Comparison of ENCODE assay signal across 22 cellular contexts in genomic region chr11:65321828-65322495, GRCh38. TPM values are rescaled to one million over a fixed set of nuclear protein-coding genes. Genes with fewer than 3 reads are reported as not detected.
DNase-seq lines count a peak whose midpoint lies in the region; ATAC-seq and TF ChIP-seq lines count a peak whose summit lies in the region.
"Had no signal": no experiment of that assay in that cellular context is flagged by ENCODE, and none has a peak within 500 bp of the region (broad histone marks: within the 10 kb centered on the region; RNA-seq: fewer than 3 reads in every experiment).

No MANE protein-coding gene starts in this region.

- H3K4me1 Mint-ChIP-seq in H9: peaks cover 5 to 16% of the 10 kb centered on the region in 2 experiments
- H3K4me1 Mint-ChIP-seq in activated T-cell treated with anti-CD3 and anti-CD28 coated beads, Interleukin-2, amount 50 U/mL, for 72 hours (ENCODE audit: low read depth): no peaks in the 10 kb centered on the region
- H3K4me1 Mint-ChIP-seq: naive B cell, T-helper 17 cell had no signal

- H3F3A ChIP-seq in SK-N-SH (replicated peaks; ENCODE audit: insufficient read depth): peaks cover 9% of the 10 kb centered on the region

- H3K9me3 ChIP-seq in H9 (ENCODE audit: control insufficient read depth, low read depth, low read length) (no peaks in the 10 kb centered on the region), SK-N-SH (no peaks in the 10 kb centered on the region), mesenchymal stem cell (ENCODE audit: control insufficient read depth, low read length) (no peaks in the 10 kb centered on the region), suprapubic skin (no peaks in the 10 kb centered on the region)
- H3K9me3 ChIP-seq: pancreas had no signal

- no peaks in the 10 kb centered on the region for H4K20me1 ChIP-seq in H9 (ENCODE audit: control insufficient read depth, insufficient read depth, insufficient read length)
- peaks cover 24% of the 10 kb centered on the region; the same call in 1 of the 2 replicates for H4K20me1 ChIP-seq in SK-N-SH (ENCODE audit: insufficient read depth)

- H3K27me3 ChIP-seq in H9 (ENCODE audit: insufficient read depth, low read length) (no peaks in the 10 kb centered on the region), SK-N-SH (ENCODE audit: insufficient read depth) (no peaks in the 10 kb centered on the region), mesenchymal stem cell (ENCODE audit: control insufficient read depth in 1 of 2, insufficient read depth in 1 of 2, low read length in 2 of 2) (no peaks in the 10 kb centered on the region), suprapubic skin (no peaks in the 10 kb centered on the region)
- H3K27me3 ChIP-seq: pancreas had no signal

- H4K91ac ChIP-seq in H9 (ENCODE audit: insufficient read length, low read depth, low read length): no peak overlapping the region
- H4K91ac ChIP-seq in mesenchymal stem cell (ENCODE audit: low read length): no peak overlapping the region

- no peak for DNase-seq in H9
- DNase-seq in SK-N-SH: peak; percentile 84
- DNase-seq in mesenchymal stem cell: no peak
- peak; percentile 87 to 88 for DNase-seq in suprapubic skin (ENCODE audit: low spot score in 2 of 2)
- DNase-seq in activated T-cell treated with anti-CD3 and anti-CD28 coated beads, Interleukin-2, amount 50 U/mL, for 72 hours: no peak
- no peak for DNase-seq in HCEC 1CT
- no peak for DNase-seq in inferior parietal cortex (ENCODE audit: extremely low spot score)
- DNase-seq: activated CD4-positive, alpha-beta T cell treated with anti-CD3 and anti-CD28 coated beads, Interleukin-2, amount 50 U/mL, for 48 hours; activated naive CD4-positive, alpha-beta T cell treated with anti-CD3 and anti-CD28 coated beads for 36 hours; activated T-cell treated with anti-CD3 and anti-CD28 coated beads for 4 hours; cerebellar nuclear complex; effector memory CD8-positive, alpha-beta T cell; Kasumi-1; mammary epithelial cell; naive B cell; NCI-H1105; NCI-H2081 treated with DMSO at 0.1 percent for 48 hours; NCI-H510A; stimulated activated CD4-positive, alpha-beta T cell treated with anti-CD3 and anti-CD28 coated beads, Interleukin-2, amount 100 ng/mL, for 48 hours; T-helper 17 cell had no signal

- H3K9ac ChIP-seq in H9 (ENCODE audit: extremely low read depth, insufficient read length, low read length) (no peak overlapping the region), SK-N-SH (no peak overlapping the region), mesenchymal stem cell (ENCODE audit: low read length) (peak overlapping the region; percentile 34)

- H3K14ac ChIP-seq in H9 (ENCODE audit: insufficient read depth, low read length): no peak overlapping the region
- H3K14ac ChIP-seq in mesenchymal stem cell (ENCODE audit: low read length in 2 of 2): no peak overlapping the region

- no peak for TF ChIP-seq POLR2A in suprapubic skin (IDR thresholded peaks at IDR 0.05)

- peaks cover 2% of the 10 kb centered on the region for H3K23me2 ChIP-seq in H9 (ENCODE audit: insufficient read length, low read depth, low read length, poor library complexity, severe bottlenecking)

- no peaks in the 10 kb centered on the region for H3K9me3 Mint-ChIP-seq in H9
- H3K9me3 Mint-ChIP-seq in activated T-cell treated with anti-CD3 and anti-CD28 coated beads, Interleukin-2, amount 50 U/mL, for 72 hours: no peaks in the 10 kb centered on the region
- H3K9me3 Mint-ChIP-seq: activated naive CD4-positive, alpha-beta T cell treated with anti-CD3 and anti-CD28 coated beads for 36 hours; effector memory CD8-positive, alpha-beta T cell; naive B cell had no signal

- no peaks in the 10 kb centered on the region for H3K9me2 ChIP-seq in SK-N-SH

- H3K4me1 ChIP-seq in H9 (ENCODE audit: insufficient read depth, low read length) (no peaks in the 10 kb centered on the region; the same call in 1 of the 2 replicates), SK-N-SH (ENCODE audit: control insufficient read depth in 1 of 2, insufficient read depth in 2 of 2, low read depth in 1 of 2, low read length in 1 of 2) (peaks cover 2 to 16% of the 10 kb centered on the region in 2 experiments; a peak in 2 of 4 replicates), mesenchymal stem cell (ENCODE audit: control insufficient read depth, insufficient read depth, low read depth, low read length) (peaks cover 9% of the 10 kb centered on the region), suprapubic skin (peaks cover 28% of the 10 kb centered on the region)

- H3K27ac ChIP-seq in H9 (ENCODE audit: insufficient read length, low read depth, low read length): no peak overlapping the region
- peak overlapping the region in 1 of 2 experiments; percentile 5; a peak in 1 of 4 replicates for H3K27ac ChIP-seq in SK-N-SH (ENCODE audit: low read depth in 2 of 2, low read length in 1 of 2)
- H3K27ac ChIP-seq in mesenchymal stem cell (ENCODE audit: low read length, poor library complexity, severe bottlenecking): no peak overlapping the region
- H3K27ac ChIP-seq in suprapubic skin: peak overlapping the region; percentile 48
- H3K27ac ChIP-seq: pancreas had no signal

- H3K4me2 ChIP-seq in H9 (ENCODE audit: insufficient read depth, insufficient read length, low read length) (no peak overlapping the region), SK-N-SH (no peak overlapping the region), mesenchymal stem cell (ENCODE audit: low read length, poor library complexity, severe bottlenecking) (no peak overlapping the region)

- POLR2A ChIA-PET in SK-N-SH (lab: Yijun Ruan, JAX): interaction anchor here (0.7 to 2.9 kb wide), 3 partner anchors 12 to 185 kb away, joined by 3 to 14 read pairs (median 3); partner anchors contain the start of gene DPF2

- H3T11ph ChIP-seq in H9 (ENCODE audit: low read length): no peak overlapping the region

- no peak overlapping the region for H2BK12ac ChIP-seq in H9 (ENCODE audit: insufficient read length, low read depth, low read length)
- H2BK12ac ChIP-seq in mesenchymal stem cell (ENCODE audit: low read length in 2 of 2): no peak overlapping the region

- peaks cover 17 to 24% (median 24%) of the 10 kb centered on the region in 3 experiments for H3K36me3 Mint-ChIP-seq in H9 (ENCODE audit: insufficient read depth in 1 of 3, low read depth in 3 of 3)
- no peaks in the 10 kb centered on the region for H3K36me3 Mint-ChIP-seq in activated T-cell treated with anti-CD3 and anti-CD28 coated beads, Interleukin-2, amount 50 U/mL, for 72 hours (ENCODE audit: insufficient read depth in 2 of 2)
- H3K36me3 Mint-ChIP-seq: naive B cell had no signal

- no peak overlapping the region for H3K23ac ChIP-seq in H9 (ENCODE audit: insufficient read length, low read depth, low read length)
- no peak overlapping the region for H3K23ac ChIP-seq in mesenchymal stem cell (ENCODE audit: low read length in 2 of 2)

- H3K27me3 Mint-ChIP-seq in H9 (ENCODE audit: low read depth): no peaks in the 10 kb centered on the region
- H3K27me3 Mint-ChIP-seq in activated T-cell treated with anti-CD3 and anti-CD28 coated beads, Interleukin-2, amount 50 U/mL, for 72 hours (ENCODE audit: low read depth): no peaks in the 10 kb centered on the region

- no peak for ATAC-seq in activated T-cell treated with anti-CD3 and anti-CD28 coated beads, Interleukin-2, amount 50 U/mL, for 72 hours (replicated peaks in 1 of 2)
- ATAC-seq: effector memory CD8-positive, alpha-beta T cell; pancreas; T-helper 17 cell had no signal

- peaks cover 3 to 18% of the 10 kb centered on the region in 2 experiments for H3K36me3 ChIP-seq in SK-N-SH (replicated peaks in 1 of 2; ENCODE audit: control insufficient read depth in 1 of 2, insufficient read depth in 2 of 2, low read length in 1 of 2)
- peaks cover 36 to 50% of the 10 kb centered on the region in 2 experiments for H3K36me3 ChIP-seq in mesenchymal stem cell (ENCODE audit: control insufficient read depth in 1 of 2, insufficient read depth in 2 of 2, low read depth in 1 of 2, low read length in 2 of 2)
- H3K36me3 ChIP-seq in suprapubic skin: peaks cover 14% of the 10 kb centered on the region

- H2BK15ac ChIP-seq in H9 (ENCODE audit: low read depth, low read length): no peak overlapping the region
- H2BK15ac ChIP-seq in mesenchymal stem cell (ENCODE audit: low read depth, poor library complexity, severe bottlenecking): no peak overlapping the region

- H3K4me3 ChIP-seq in SK-N-SH (ENCODE audit: low read depth in 2 of 2, low read length in 1 of 2): no peak overlapping the region
- no peak overlapping the region for H3K4me3 ChIP-seq in mesenchymal stem cell (ENCODE audit: insufficient read depth in 1 of 2, low read depth in 1 of 2, low read length in 2 of 2)
- H3K4me3 ChIP-seq in suprapubic skin: no peak overlapping the region
- H3K4me3 ChIP-seq: pancreas, skin epidermis had no signal

- H2AK5ac ChIP-seq in H9 (ENCODE audit: insufficient read length, low read length): no peak overlapping the region
- H2AK5ac ChIP-seq in mesenchymal stem cell (ENCODE audit: low read length, severe bottlenecking): no peak overlapping the region

- WGBS in H9 (ENCODE audit: extremely low coverage, insufficient read length, low lambda C conversion rate): no CpG with 5 or more reads among the region's 13 CpGs
- WGBS in SK-N-SH (ENCODE audit: low lambda C conversion rate): 84% methylated on average over 11 of the region's 13 CpGs
- 87% methylated on average over 13 of the region's 13 CpGs for WGBS in mesenchymal stem cell
- WGBS in suprapubic skin: 63% methylated on average over 13 of the region's 13 CpGs

- no peak overlapping the region for H2BK120ac ChIP-seq in H9 (ENCODE audit: low read depth, low read length, poor library complexity, severe bottlenecking)
- H2BK120ac ChIP-seq in mesenchymal stem cell (ENCODE audit: low read depth, low read length): no peak overlapping the region

- no peak for TF ChIP-seq CTCF in H9 (conservative IDR thresholded peaks at IDR 0.05)
- no peak for TF ChIP-seq CTCF in SK-N-SH (IDR thresholded peaks at IDR 0.05)
- no peak for TF ChIP-seq CTCF in suprapubic skin (IDR thresholded peaks at IDR 0.05)

- H3K4me3 Mint-ChIP-seq in H9: no peak overlapping the region
- H3K4me3 Mint-ChIP-seq in activated T-cell treated with anti-CD3 and anti-CD28 coated beads, Interleukin-2, amount 50 U/mL, for 72 hours: no peak overlapping the region
- H3K4me3 Mint-ChIP-seq: activated naive CD4-positive, alpha-beta T cell treated with anti-CD3 and anti-CD28 coated beads for 36 hours; effector memory CD8-positive, alpha-beta T cell; naive B cell; T-helper 17 cell had no signal

- no peak for TF ChIP-seq RAD21 in SK-N-SH (IDR thresholded peaks at IDR 0.05; ENCODE audit: low read length)

- H3K4ac ChIP-seq in H9 (ENCODE audit: low read depth, low read length): no peak overlapping the region
- no peak overlapping the region for H3K4ac ChIP-seq in mesenchymal stem cell (ENCODE audit: low read depth in 1 of 2, low read length in 2 of 2)

- H2AFZ ChIP-seq in H9 (ENCODE audit: low read length) (no peak overlapping the region), SK-N-SH (ENCODE audit: low read depth) (no peak overlapping the region), mesenchymal stem cell (ENCODE audit: low read depth, low read length) (no peak overlapping the region)

- H2BK5ac ChIP-seq in H9 (ENCODE audit: insufficient read length, low read length) (no peak overlapping the region), mesenchymal stem cell (ENCODE audit: low read depth, low read length, poor library complexity, severe bottlenecking) (no peak overlapping the region)

- no peak overlapping the region for H3K56ac ChIP-seq in H9 (ENCODE audit: insufficient read length, low read depth, low read length)

- CTCF ChIA-PET in SK-N-SH (lab: Yijun Ruan, JAX): interaction anchor here (0.7 to 24.1 kb wide), 3 partner anchors 8 to 40 kb away, joined by 3 to 1118 read pairs (median 19); no protein-coding TSS in a partner anchor

- no peak overlapping the region for H4K8ac ChIP-seq in H9 (replicated peaks; ENCODE audit: insufficient read length, low read depth, low read length)
- no peak overlapping the region for H4K8ac ChIP-seq in mesenchymal stem cell (ENCODE audit: low read length)

- no peaks in the 10 kb centered on the region for H3K79me2 ChIP-seq in H9 (ENCODE audit: insufficient read depth, low read length)
- H3K79me2 ChIP-seq in SK-N-SH (ENCODE audit: insufficient read depth): peaks cover 44% of the 10 kb centered on the region

- H3K79me1 ChIP-seq in H9 (ENCODE audit: insufficient read depth, low read depth, low read length, poor library complexity, severe bottlenecking): peaks cover 4% of the 10 kb centered on the region
- peaks cover 21% of the 10 kb centered on the region for H3K79me1 ChIP-seq in mesenchymal stem cell (replicated peaks; ENCODE audit: low read length, poor library complexity, severe bottlenecking)

- no peak overlapping the region for H2BK20ac ChIP-seq in H9 (ENCODE audit: low read depth, low read length, poor library complexity, severe bottlenecking)

- H4K5ac ChIP-seq in H9 (ENCODE audit: insufficient read length, low read depth, low read length): no peak overlapping the region

- TF ChIP-seq EP300 in SK-N-SH (IDR thresholded peaks at IDR 0.05; ENCODE audit: borderline replicate concordance in 1 of 2, low read depth in 1 of 2, low read length in 1 of 2): no peak
- no peak for TF ChIP-seq EP300 in suprapubic skin (IDR thresholded peaks at IDR 0.05)

- peak overlapping the region in 2 of 3 experiments; percentile 12 to 80; a peak in 3 of 7 replicates for H3K27ac Mint-ChIP-seq in H9
- H3K27ac Mint-ChIP-seq in activated T-cell treated with anti-CD3 and anti-CD28 coated beads, Interleukin-2, amount 50 U/mL, for 72 hours: no peak overlapping the region
- H3K27ac Mint-ChIP-seq: activated naive CD4-positive, alpha-beta T cell treated with anti-CD3 and anti-CD28 coated beads for 36 hours; effector memory CD8-positive, alpha-beta T cell; T-helper 17 cell had no signal

- no peak overlapping the region for H3K18ac ChIP-seq in H9 (ENCODE audit: insufficient read length, low read depth, low read length)
- no peak overlapping the region for H3K18ac ChIP-seq in mesenchymal stem cell (ENCODE audit: low read depth in 1 of 2, low read length in 2 of 2)

RNA-seq across cellular contexts. Expression of gene CDC42EP2, which starts 7.3 kb away (rescaled TPM):
- total RNA-seq in H9 (2021) (10.9 and 11.9 TPM in 2 replicates), suprapubic skin (1 to 10 TPM; 1.9 to 8.3 (median 5.7) TPM)
- 5.1 and 8.1 TPM in 2 replicates for polyA plus RNA-seq in SK-N-SH (2012; rRNA removed)
- polyA plus RNA-seq in SK-N-SH (2012; cell fraction: cytosol; rRNA removed): 2.5 and 4.1 TPM in 2 replicates
- polyA plus RNA-seq in SK-N-SH (2012; cell fraction: nucleus; rRNA removed): 5.6 and 7.7 TPM in 2 replicates
- 22.3 TPM for polyA plus RNA-seq in mesenchymal stem cell (2013, experiment 1 of 2)
- polyA plus RNA-seq in mesenchymal stem cell (2013, experiment 2 of 2): 21.3 TPM
- total RNA-seq in activated T-cell treated with anti-CD3 and anti-CD28 coated beads, Interleukin-2, amount 50 U/mL, for 72 hours: 1 to 10 TPM; 1.4 to 2.3 TPM

RNA-seq across cellular contexts. Expression of gene DPF2, which starts 11.7 kb away (rescaled TPM):
- 75.3 and 81.4 TPM in 2 replicates for total RNA-seq in H9 (2021)
- polyA plus RNA-seq in SK-N-SH (2012; rRNA removed): 29.6 and 44.9 TPM in 2 replicates
- 32.6 and 36.7 TPM in 2 replicates for polyA plus RNA-seq in SK-N-SH (2012; cell fraction: cytosol; rRNA removed)
- 71.8 and 81.4 TPM in 2 replicates for polyA plus RNA-seq in SK-N-SH (2012; cell fraction: nucleus; rRNA removed)
- 52.4 TPM for polyA plus RNA-seq in mesenchymal stem cell (2013, experiment 1 of 2)
- 46.0 TPM for polyA plus RNA-seq in mesenchymal stem cell (2013, experiment 2 of 2)
- total RNA-seq in suprapubic skin: 10 to 100 TPM; 17.8 to 35.8 (median 27.4) TPM
- total RNA-seq in activated T-cell treated with anti-CD3 and anti-CD28 coated beads, Interleukin-2, amount 50 U/mL, for 72 hours: 100 to 1,000 TPM; 110 to 139 TPM

RNA-seq across cellular contexts. Expression of gene TIGD3, which starts 32.6 kb away (rescaled TPM):
- total RNA-seq in H9 (2021) (0.66 and 1.2 TPM in 2 replicates), suprapubic skin (under 1 TPM in 3 of 4 donors, not detected in 1; 0.32 to 0.76 (median 0.64) TPM)
- 0.34 and 0.41 TPM in 2 replicates for polyA plus RNA-seq in SK-N-SH (2012; rRNA removed)
- polyA plus RNA-seq in SK-N-SH (2012; cell fraction: cytosol; rRNA removed): 0.19 and 0.41 TPM in 2 replicates
- polyA plus RNA-seq in SK-N-SH (2012; cell fraction: nucleus; rRNA removed): 0.75 and 0.92 TPM in 2 replicates
- 0.06 TPM for polyA plus RNA-seq in mesenchymal stem cell (2013, experiment 1 of 2)
- polyA plus RNA-seq in mesenchymal stem cell (2013, experiment 2 of 2): 0.05 TPM
- total RNA-seq in activated T-cell treated with anti-CD3 and anti-CD28 coated beads, Interleukin-2, amount 50 U/mL, for 72 hours: 1 to 10 TPM; 1.3 to 1.8 TPM
- total RNA-seq: mammary epithelial cell had no signal

Comparison
In these comparisons a context has a peak if more than half of its experiments do, and no peak if none do; other contexts are left out.
1. DNase-seq: peak in SK-N-SH (single experiment) and suprapubic skin (2 of 2); none in H9 (single experiment), mesenchymal stem cell (single experiment), activated T-cell treated with anti-CD3 and anti-CD28 coated beads, Interleukin-2, amount 50 U/mL, for 72 hours (0 of 2), HCEC 1CT (single experiment) and inferior parietal cortex (single experiment).